1 cellular context compared by ENCODE assay signal in genomic region chr2:96536445-96537065, GRCh38.
TF ChIP-seq lines count a peak whose summit lies in the region.

Gene ARID5A (plus strand): TSS chr2:96536752. CDS start chr2:96536827, 75 bp downstream.

TF ChIP-seq in K562, 482 proteins besides CTCF, POLR2A, EP300 and RAD21 (continued from another document):
- TF ChIP-seq ZNF609 (CRISPR knock-in tag; IDR thresholded peaks at IDR 0.05; ENCODE audit: borderline replicate concordance) (no peak), CREB1 (IDR thresholded peaks at IDR 0.05) (peak; percentile 65; the same call in 1 of the 2 replicates), CREB1 (CRISPR knock-in tag; IDR thresholded peaks at IDR 0.05) (peak; percentile 62; the same call in 1 of the 2 replicates), MXI1 (IDR thresholded peaks at IDR 0.05; ENCODE audit: low read depth, low read length) (peak; percentile 13; the same call in 1 of the 2 replicates), HNRNPH1 (optimal IDR thresholded peaks at IDR 0.05; ENCODE audit: low read depth, low read length) (no peak), ZNF589 (CRISPR knock-in tag; IDR thresholded peaks at IDR 0.05; ENCODE audit: low read depth) (0 out of 2 replicates have a peak, but pooled peaks have one; percentile 34), MBD2 (IDR thresholded peaks at IDR 0.05; ENCODE audit: borderline replicate concordance, low read depth) (peak; percentile 88), NFIC (IDR thresholded peaks at IDR 0.05) (peak; percentile 27; the same call in 1 of the 2 replicates), BRD4 (IDR thresholded peaks at IDR 0.05) (0 out of 2 replicates have a peak, but pooled peaks have one; percentile 35), YY1 (IDR thresholded peaks at IDR 0.05; ENCODE audit: borderline replicate concordance in 1 of 3, control insufficient read depth in 1 of 3, extremely low read depth in 1 of 3, insufficient read depth in 3 of 3, insufficient read length in 1 of 3, insufficient replicate concordance in 2 of 3, low read depth in 1 of 3, low read length in 2 of 3) (peak in 1 of 3 experiments; percentile 48), ZNF212 (CRISPR knock-in tag; IDR thresholded peaks at IDR 0.05) (0 out of 2 replicates have a peak, but pooled peaks have one; percentile 66), CREM (IDR thresholded peaks at IDR 0.05; ENCODE audit: low read depth) (peak; percentile 77), RBFOX2 (IDR thresholded peaks at IDR 0.05; ENCODE audit: low read depth, low read length) (peak; percentile 86), ATF1 (CRISPR knock-in tag; IDR thresholded peaks at IDR 0.05) (no peak), ATF1 (tag; IDR thresholded peaks at IDR 0.05) (peak; percentile 79; the same call in 1 of the 2 replicates), PRMT5 (CRISPR knock-in tag; IDR thresholded peaks at IDR 0.05) (no peak), TAF1 (IDR thresholded peaks at IDR 0.05; ENCODE audit: control insufficient read depth, extremely low read depth, insufficient read depth, low read length, severe bottlenecking) (peak; percentile 82)
